Comparison of ENCODE assay signal across 18 cellular contexts in the genomic region with DNA sequence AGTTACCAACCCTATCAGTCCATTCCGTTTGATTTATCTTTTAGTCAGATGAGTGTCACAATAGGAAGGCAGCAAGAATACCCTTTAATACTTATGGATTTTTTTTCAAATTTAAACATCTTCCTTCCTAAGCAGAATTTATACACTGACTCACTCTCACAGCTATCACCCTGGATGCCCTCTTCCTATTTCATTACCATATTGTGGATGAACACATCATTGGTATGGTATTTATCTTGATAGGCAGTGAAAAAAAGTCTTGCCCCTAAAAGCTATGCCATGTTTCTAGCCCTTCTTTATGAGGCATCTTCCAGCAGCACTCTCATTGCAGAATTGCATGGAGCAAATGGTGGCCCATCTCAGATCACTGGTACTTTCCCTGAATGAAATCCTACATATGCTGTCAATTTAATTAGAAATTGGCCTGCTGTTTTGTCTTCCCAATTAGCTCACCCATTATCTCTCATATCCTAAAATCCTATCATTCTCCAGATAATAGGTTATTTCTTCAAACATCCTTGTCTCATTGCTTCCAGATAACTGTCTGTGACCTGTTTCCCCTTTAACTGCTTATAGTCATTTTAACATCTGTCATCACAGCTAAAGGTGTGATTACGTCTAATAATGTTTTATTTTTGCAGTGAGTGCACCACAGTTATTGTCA.
DNase-seq lines count a peak whose midpoint lies in the region; ATAC-seq, FAIRE-seq and TF ChIP-seq lines count a peak whose summit lies in the region.
"Had no signal": no experiment of that assay in that cellular context is flagged by ENCODE, and none has a peak within 500 bp of the region (broad histone marks: within the 10 kb centered on the region; RNA-seq: fewer than 3 reads in every experiment).

No MANE protein-coding gene starts in this region.

- no peak for TF ChIP-seq POLR2A in HepG2 (IDR thresholded peaks at IDR 0.05; ENCODE audit: insufficient read depth in 1 of 2, low read depth in 2 of 2, low read length in 2 of 2)

- no peaks in the 10 kb centered on the region for H4K20me1 ChIP-seq in HepG2 (ENCODE audit: insufficient read depth, low read length)

- TF ChIP-seq EP300 in HepG2 (IDR thresholded peaks at IDR 0.05; ENCODE audit: low read depth in 2 of 2, low read length in 2 of 2) (no peak), HepG2 (CRISPR knock-in tag; IDR thresholded peaks at IDR 0.05; ENCODE audit: borderline replicate concordance) (no peak)

- no peaks in the 10 kb centered on the region for H3K36me3 Mint-ChIP-seq in activated T-helper 17 cell treated with anti-CD3 and anti-CD28 coated beads, Interleukin-2, amount 50 U/mL, for 72 hours (ENCODE audit: low read depth)
- H3K36me3 Mint-ChIP-seq: natural killer cell had no signal

- CTCF ChIA-PET in HepG2 (lab: Yijun Ruan, JAX; ENCODE audit: low intra/inter-chr PET ratio, low total read pairs) = no interaction called here

- H3K4me2 ChIP-seq in skeletal muscle satellite cell (ENCODE audit: low read length) (peak overlapping the region; percentile 31), HepG2 (ENCODE audit: low read depth, low read length) (no peak overlapping the region)

- no peak for TF ChIP-seq CTCF in HepG2 (CRISPR knock-in tag; IDR thresholded peaks at IDR 0.05)

- no peak for FAIRE-seq in HepG2 (lab: Jason Lieb, UNC)
- FAIRE-seq: endometrium had no signal

- BruUV-seq in HepG2 (replicated peaks; lab: Mats Ljungman, UMichigan) = no TSS peak

- 3% methylated on average over 2 of the region's 2 CpGs for WGBS in HepG2 (ENCODE audit: low lambda C conversion rate)

- H3K9ac ChIP-seq in skeletal muscle satellite cell (ENCODE audit: low read depth, low read length) (no peak overlapping the region), HepG2 (ENCODE audit: insufficient read depth, low read depth, low read length) (no peak overlapping the region)

- H3K4me3 ChIP-seq in skeletal muscle satellite cell (ENCODE audit: low read length) = no peak overlapping the region
- no peak overlapping the region for H3K4me3 ChIP-seq in HepG2 (replicated peaks in 1 of 3; ENCODE audit: insufficient read depth in 1 of 3, low read depth in 2 of 3, low read length in 3 of 3)
- H3K4me3 ChIP-seq: cardiac muscle cell, tibial nerve had no signal

- H2AFZ ChIP-seq in HepG2 (ENCODE audit: low read length) = no peak overlapping the region

- intact Hi-C loops in HepG2 (cut with micrococcal nuclease; ENCODE audit: unreplicated experiment) = no loop called here

- H3K9me3 Mint-ChIP-seq in activated T-helper 17 cell treated with anti-CD3 and anti-CD28 coated beads, Interleukin-2, amount 50 U/mL, for 72 hours = peaks cover 4% of the 10 kb centered on the region

- ATAC-seq in activated T-helper 17 cell treated with anti-CD3 and anti-CD28 coated beads, Interleukin-2, amount 50 U/mL, for 72 hours (replicated peaks) = no peak
- ATAC-seq in HepG2 (no peak), HG03159 (IDR thresholded peaks at IDR 0.05; ENCODE audit: unreplicated experiment) (no peak)
- ATAC-seq: left ventricle myocardium superior, natural killer cell had no signal

- in situ Hi-C loops in HepG2 (cut with HindIII; ENCODE audit: extremely low pct_ligation_motif_present, low pct_unique_long_range_greater_than_20kb) = no loop called here

- H3K27me3 Mint-ChIP-seq in activated T-helper 17 cell treated with anti-CD3 and anti-CD28 coated beads, Interleukin-2, amount 50 U/mL, for 72 hours = no peaks in the 10 kb centered on the region
- H3K27me3 Mint-ChIP-seq: CD8-positive, alpha-beta memory T cell had no signal

- H3K27ac Mint-ChIP-seq in activated T-helper 17 cell treated with anti-CD3 and anti-CD28 coated beads, Interleukin-2, amount 50 U/mL, for 72 hours = no peak overlapping the region
- H3K27ac Mint-ChIP-seq: CD8-positive, alpha-beta memory T cell; natural killer cell had no signal

- H3K36me3 ChIP-seq in skeletal muscle satellite cell (ENCODE audit: insufficient read depth, low read length) = no peaks in the 10 kb centered on the region
- H3K36me3 ChIP-seq in HepG2 (replicated peaks in 1 of 2; ENCODE audit: control insufficient read depth in 1 of 2, insufficient read depth in 2 of 2, low read length in 2 of 2) = no peaks in the 10 kb centered on the region
- H3K36me3 ChIP-seq: cardiac muscle cell, tibial nerve, WERI-Rb-1 had no signal

- H3K27ac ChIP-seq in HepG2 (ENCODE audit: extremely low read length, insufficient read depth, low read length) = no peak overlapping the region
- H3K27ac ChIP-seq: cardiac muscle cell, tibial nerve, WERI-Rb-1 had no signal

- TF ChIP-seq RAD21 in HepG2 (CRISPR knock-in tag; IDR thresholded peaks at IDR 0.05) = no peak

- no peaks in the 10 kb centered on the region for H3K9me3 ChIP-seq in skeletal muscle satellite cell (replicated peaks; ENCODE audit: low read length)
- no peaks in the 10 kb centered on the region for H3K9me3 ChIP-seq in HepG2 (ENCODE audit: low read length)
- H3K9me3 ChIP-seq: tibial nerve had no signal

- H3K4me3 Mint-ChIP-seq in activated T-helper 17 cell treated with anti-CD3 and anti-CD28 coated beads, Interleukin-2, amount 50 U/mL, for 72 hours = no peak overlapping the region
- H3K4me3 Mint-ChIP-seq: CD8-positive, alpha-beta memory T cell; natural killer cell had no signal

- H3K27me3 ChIP-seq in skeletal muscle satellite cell (ENCODE audit: control insufficient read depth, insufficient read depth, low read length) (no peaks in the 10 kb centered on the region), HepG2 (ENCODE audit: control insufficient read depth in 1 of 2, insufficient read depth in 2 of 2, low read length in 2 of 2) (no peaks in the 10 kb centered on the region)
- H3K27me3 ChIP-seq: cardiac muscle cell, tibial nerve had no signal

- POLR2A ChIA-PET in HepG2 (lab: Yijun Ruan, JAX) = no interaction called here

- no peaks in the 10 kb centered on the region for H3K4me1 Mint-ChIP-seq in activated T-helper 17 cell treated with anti-CD3 and anti-CD28 coated beads, Interleukin-2, amount 50 U/mL, for 72 hours
- H3K4me1 Mint-ChIP-seq: natural killer cell had no signal

- H3K79me2 ChIP-seq in HepG2 (ENCODE audit: insufficient read depth, low read length) = no peaks in the 10 kb centered on the region

- DNase-seq in GM03348 (ENCODE audit: low spot score) = peak; percentile 18
- peak; percentile 30 for DNase-seq in RPMI7951 (ENCODE audit: low read depth)
- peak; percentile 31 for DNase-seq in fibroblast of gingiva (ENCODE audit: low read depth)
- no peak for DNase-seq in HepG2 (ENCODE audit: low spot score)
- DNase-seq in NK-92 (lab: John Stamatoyannopoulos, UW; ENCODE audit: unreplicated experiment) = no peak
- DNase-seq: activated naive CD4-positive, alpha-beta T cell treated with Interleukin-2 at 50 U/mL for 16 hours; CD8-positive, alpha-beta memory T cell; hippocampal formation; left ventricle myocardium superior; natural killer cell; stimulated activated CD4-positive, alpha-beta T cell treated with anti-CD3 and anti-CD28 coated beads, Interleukin-4, amount 100 ng/mL, for 1 hour; WERI-Rb-1 had no signal

- H3K4me1 ChIP-seq in skeletal muscle satellite cell (ENCODE audit: control insufficient read depth, insufficient read depth, low read length) (peaks cover 10% of the 10 kb centered on the region), HepG2 (ENCODE audit: insufficient read depth, low read length) (no peaks in the 10 kb centered on the region)
- H3K4me1 ChIP-seq: tibial nerve had no signal

TF ChIP-seq in HepG2, 621 proteins besides CTCF, POLR2A, EP300 and RAD21 (continues in another document):
- TF ChIP-seq MAFG (CRISPR knock-in tag; IDR thresholded peaks at IDR 0.05) (no peak), TARDBP (CRISPR knock-in tag; IDR thresholded peaks at IDR 0.05) (no peak), SRSF9 (IDR thresholded peaks at IDR 0.05; ENCODE audit: borderline replicate concordance, insufficient read depth, low read depth, low read length, poor library complexity, severe bottlenecking) (no peak), ZFY (CRISPR knock-in tag; IDR thresholded peaks at IDR 0.05) (no peak)
- TF ChIP-seq, protein P1, sequence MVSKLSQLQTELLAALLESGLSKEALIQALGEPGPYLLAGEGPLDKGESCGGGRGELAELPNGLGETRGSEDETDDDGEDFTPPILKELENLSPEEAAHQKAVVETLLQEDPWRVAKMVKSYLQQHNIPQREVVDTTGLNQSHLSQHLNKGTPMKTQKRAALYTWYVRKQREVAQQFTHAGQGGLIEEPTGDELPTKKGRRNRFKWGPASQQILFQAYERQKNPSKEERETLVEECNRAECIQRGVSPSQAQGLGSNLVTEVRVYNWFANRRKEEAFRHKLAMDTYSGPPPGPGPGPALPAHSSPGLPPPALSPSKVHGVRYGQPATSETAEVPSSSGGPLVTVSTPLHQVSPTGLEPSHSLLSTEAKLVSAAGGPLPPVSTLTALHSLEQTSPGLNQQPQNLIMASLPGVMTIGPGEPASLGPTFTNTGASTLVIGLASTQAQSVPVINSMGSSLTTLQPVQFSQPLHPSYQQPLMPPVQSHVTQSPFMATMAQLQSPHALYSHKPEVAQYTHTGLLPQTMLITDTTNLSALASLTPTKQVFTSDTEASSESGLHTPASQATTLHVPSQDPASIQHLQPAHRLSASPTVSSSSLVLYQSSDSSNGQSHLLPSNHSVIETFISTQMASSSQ (IDR thresholded peaks at IDR 0.05; ENCODE audit: low read depth) = no peak
- TF ChIP-seq, protein P1 (CRISPR knock-in tag; IDR thresholded peaks at IDR 0.05; ENCODE audit: borderline replicate concordance) = no peak

Comparison
In these comparisons a context has a peak if more than half of its experiments do, and no peak if none do; other contexts are left out.
1. DNase-seq: peak in GM03348 (single experiment), RPMI7951 (single experiment) and fibroblast of gingiva (single experiment); none in HepG2 (single experiment) and NK-92 (single experiment).